Comparison of ENCODE assay signal across 12 cellular contexts in genomic region chr1:202575906-202576653, GRCh38.
A peak's percentile ranks its signal among the peaks of the same experiment; 100 is the strongest.
DNase-seq lines count a peak whose midpoint lies in the region; ATAC-seq and TF ChIP-seq lines count a peak whose summit lies in the region.
"Had no signal": no experiment of that assay in that cellular context is flagged by ENCODE, and none has a peak within 500 bp of the region (broad histone marks: within the 10 kb centered on the region; RNA-seq: fewer than 3 reads in every experiment).

No MANE protein-coding gene starts in this region.

- DNase-seq in EH (ENCODE audit: low read depth) (peak; percentile 84), SK-N-DZ (ENCODE audit: low spot score) (peak; percentile 30), fibroblast of the aortic adventitia (ENCODE audit: low read depth) (peak; percentile 57), sciatic nerve (ENCODE audit: low spot score) (no peak), COLO668 (lab: John Stamatoyannopoulos, UW; ENCODE audit: unreplicated experiment) (no peak), NAMALWA (ENCODE audit: low spot score) (no peak)
- no peak for DNase-seq in effector memory CD4-positive, alpha-beta T cell
- DNase-seq: activated CD8-positive, alpha-beta T cell treated with anti-CD3 and anti-CD28 coated beads, Interleukin-2, amount 10 ng/mL, durations not matched to agents 7 days and 5 days; kidney glomerular epithelial cell; NCI-H510A treated with DMSO at 0.1 percent for 48 hours; T-helper 2 cell had no signal

- no peaks in the 10 kb centered on the region for H3K9me3 ChIP-seq in effector memory CD4-positive, alpha-beta T cell (ENCODE audit: control insufficient read depth, low read length)

- no peaks in the 10 kb centered on the region for H3K27me3 ChIP-seq in effector memory CD4-positive, alpha-beta T cell (replicated peaks; ENCODE audit: control insufficient read depth, insufficient read depth, low read length, poor library complexity, severe bottlenecking)

- intact Hi-C loops in sciatic nerve (cut with DNase I), result no loop called here

- H3K4me3 ChIP-seq in fibroblast of the aortic adventitia (ENCODE audit: low read depth, low read length), result no peak overlapping the region
- H3K4me3 ChIP-seq in effector memory CD4-positive, alpha-beta T cell (ENCODE audit: insufficient read depth, low read depth, low read length, poor library complexity, severe bottlenecking), result no peak overlapping the region

- ATAC-seq in sciatic nerve (peak; percentile 25), GM21367 (IDR thresholded peaks at IDR 0.05; ENCODE audit: unreplicated experiment) (no peak)
- ATAC-seq: activated CD8-positive, alpha-beta T cell treated with anti-CD3 and anti-CD28 coated beads, Interleukin-2, amount 10 ng/mL, durations not matched to agents 7 days and 5 days had no signal

- H3K27ac ChIP-seq in effector memory CD4-positive, alpha-beta T cell (ENCODE audit: insufficient read depth, low read length, poor library complexity, severe bottlenecking), result no peak overlapping the region

- TF ChIP-seq CTCF in fibroblast of the aortic adventitia (IDR thresholded peaks at IDR 0.05; ENCODE audit: insufficient read depth, low read length), result no peak

- no peaks in the 10 kb centered on the region for H3K4me1 ChIP-seq in effector memory CD4-positive, alpha-beta T cell (ENCODE audit: control insufficient read depth, insufficient read depth, low read length, poor library complexity, severe bottlenecking)

- peaks cover 3% of the 10 kb centered on the region for H3K36me3 ChIP-seq in effector memory CD4-positive, alpha-beta T cell (ENCODE audit: control insufficient read depth, insufficient read depth, low read length)

Comparison
In these comparisons a context has a peak if more than half of its experiments do, and no peak if none do; other contexts are left out.
1. DNase-seq: peak in EH (single experiment), SK-N-DZ (single experiment) and fibroblast of the aortic adventitia (single experiment); none in sciatic nerve (single experiment), effector memory CD4-positive, alpha-beta T cell (0 of 3), COLO668 (single experiment) and NAMALWA (single experiment).